In the genomic region with DNA sequence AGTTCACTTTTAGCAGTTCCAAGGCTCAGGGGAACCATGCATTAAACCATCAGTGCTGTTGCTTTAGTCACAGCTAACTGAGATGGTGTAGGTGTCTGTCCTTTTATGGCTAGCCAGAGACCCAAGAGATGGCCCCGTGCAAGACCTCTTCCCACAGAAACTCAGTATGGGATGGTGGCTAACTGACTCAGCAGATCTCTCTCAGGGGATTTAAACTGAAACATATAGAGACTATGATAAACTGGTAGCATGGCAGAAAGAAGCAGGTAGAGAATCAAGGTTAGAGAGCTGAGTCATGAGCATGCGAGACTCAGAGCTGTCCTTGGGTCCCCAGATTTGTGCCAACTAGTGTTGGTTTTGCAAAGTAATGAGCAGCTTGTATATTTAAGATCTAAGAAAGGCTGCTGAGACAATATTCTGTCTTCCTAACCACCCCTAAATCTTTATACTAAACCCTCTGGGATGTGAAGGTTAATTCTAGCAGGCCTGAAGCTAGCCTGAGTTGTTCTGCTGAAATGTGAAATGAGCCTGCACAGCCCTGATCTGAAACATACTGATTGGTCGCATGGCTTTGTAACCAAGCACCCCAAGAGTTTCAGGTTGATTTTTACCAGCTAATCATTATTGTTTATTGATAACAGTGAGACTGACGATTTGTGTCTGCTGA, we compare ENCODE assay signal across 1 cellular context.
A peak's percentile ranks its signal among the peaks of the same experiment; 100 is the strongest.
TF ChIP-seq lines count a peak whose summit lies in the region.

No MANE protein-coding gene starts in this region.

TF ChIP-seq in GM12878, 131 proteins besides CTCF, POLR2A, EP300 and RAD21 (continued from another document and continues in another):
- TF ChIP-seq, protein P1, sequence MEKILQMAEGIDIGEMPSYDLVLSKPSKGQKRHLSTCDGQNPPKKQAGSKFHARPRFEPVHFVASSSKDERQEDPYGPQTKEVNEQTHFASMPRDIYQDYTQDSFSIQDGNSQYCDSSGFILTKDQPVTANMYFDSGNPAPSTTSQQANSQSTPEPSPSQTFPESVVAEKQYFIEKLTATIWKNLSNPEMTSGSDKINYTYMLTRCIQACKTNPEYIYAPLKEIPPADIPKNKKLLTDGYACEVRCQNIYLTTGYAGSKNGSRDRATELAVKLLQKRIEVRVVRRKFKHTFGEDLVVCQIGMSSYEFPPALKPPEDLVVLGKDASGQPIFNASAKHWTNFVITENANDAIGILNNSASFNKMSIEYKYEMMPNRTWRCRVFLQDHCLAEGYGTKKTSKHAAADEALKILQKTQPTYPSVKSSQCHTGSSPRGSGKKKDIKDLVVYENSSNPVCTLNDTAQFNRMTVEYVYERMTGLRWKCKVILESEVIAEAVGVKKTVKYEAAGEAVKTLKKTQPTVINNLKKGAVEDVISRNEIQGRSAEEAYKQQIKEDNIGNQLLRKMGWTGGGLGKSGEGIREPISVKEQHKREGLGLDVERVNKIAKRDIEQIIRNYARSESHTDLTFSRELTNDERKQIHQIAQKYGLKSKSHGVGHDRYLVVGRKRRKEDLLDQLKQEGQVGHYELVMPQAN (conservative IDR thresholded peaks at IDR 0.05) = no peak
- TF ChIP-seq, protein P2, sequence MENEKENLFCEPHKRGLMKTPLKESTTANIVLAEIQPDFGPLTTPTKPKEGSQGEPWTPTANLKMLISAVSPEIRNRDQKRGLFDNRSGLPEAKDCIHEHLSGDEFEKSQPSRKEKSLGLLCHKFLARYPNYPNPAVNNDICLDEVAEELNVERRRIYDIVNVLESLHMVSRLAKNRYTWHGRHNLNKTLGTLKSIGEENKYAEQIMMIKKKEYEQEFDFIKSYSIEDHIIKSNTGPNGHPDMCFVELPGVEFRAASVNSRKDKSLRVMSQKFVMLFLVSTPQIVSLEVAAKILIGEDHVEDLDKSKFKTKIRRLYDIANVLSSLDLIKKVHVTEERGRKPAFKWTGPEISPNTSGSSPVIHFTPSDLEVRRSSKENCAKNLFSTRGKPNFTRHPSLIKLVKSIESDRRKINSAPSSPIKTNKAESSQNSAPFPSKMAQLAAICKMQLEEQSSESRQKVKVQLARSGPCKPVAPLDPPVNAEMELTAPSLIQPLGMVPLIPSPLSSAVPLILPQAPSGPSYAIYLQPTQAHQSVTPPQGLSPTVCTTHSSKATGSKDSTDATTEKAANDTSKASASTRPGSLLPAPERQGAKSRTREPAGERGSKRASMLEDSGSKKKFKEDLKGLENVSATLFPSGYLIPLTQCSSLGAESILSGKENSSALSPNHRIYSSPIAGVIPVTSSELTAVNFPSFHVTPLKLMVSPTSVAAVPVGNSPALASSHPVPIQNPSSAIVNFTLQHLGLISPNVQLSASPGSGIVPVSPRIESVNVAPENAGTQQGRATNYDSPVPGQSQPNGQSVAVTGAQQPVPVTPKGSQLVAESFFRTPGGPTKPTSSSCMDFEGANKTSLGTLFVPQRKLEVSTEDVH (IDR thresholded peaks at IDR 0.05; ENCODE audit: low read depth, partially characterized antibody) = no peak
- TF ChIP-seq, protein P3, sequence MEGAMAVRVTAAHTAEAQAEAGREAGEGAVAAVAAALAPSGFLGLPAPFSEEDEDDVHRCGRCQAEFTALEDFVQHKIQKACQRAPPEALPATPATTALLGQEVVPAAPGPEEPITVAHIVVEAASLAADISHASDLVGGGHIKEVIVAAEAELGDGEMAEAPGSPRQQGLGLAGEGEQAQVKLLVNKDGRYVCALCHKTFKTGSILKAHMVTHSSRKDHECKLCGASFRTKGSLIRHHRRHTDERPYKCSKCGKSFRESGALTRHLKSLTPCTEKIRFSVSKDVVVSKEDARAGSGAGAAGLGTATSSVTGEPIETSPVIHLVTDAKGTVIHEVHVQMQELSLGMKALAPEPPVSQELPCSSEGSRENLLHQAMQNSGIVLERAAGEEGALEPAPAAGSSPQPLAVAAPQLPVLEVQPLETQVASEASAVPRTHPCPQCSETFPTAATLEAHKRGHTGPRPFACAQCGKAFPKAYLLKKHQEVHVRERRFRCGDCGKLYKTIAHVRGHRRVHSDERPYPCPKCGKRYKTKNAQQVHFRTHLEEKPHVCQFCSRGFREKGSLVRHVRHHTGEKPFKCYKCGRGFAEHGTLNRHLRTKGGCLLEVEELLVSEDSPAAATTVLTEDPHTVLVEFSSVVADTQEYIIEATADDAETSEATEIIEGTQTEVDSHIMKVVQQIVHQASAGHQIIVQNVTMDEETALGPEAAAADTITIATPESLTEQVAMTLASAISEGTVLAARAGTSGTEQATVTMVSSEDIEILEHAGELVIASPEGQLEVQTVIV (IDR thresholded peaks at IDR 0.05; ENCODE audit: borderline replicate concordance, partially characterized antibody) = no peak
- TF ChIP-seq BRCA1 (IDR thresholded peaks at IDR 0.05; ENCODE audit: low read depth, low read length) (no peak), POLR2AphosphoS5 (IDR thresholded peaks at IDR 0.05; ENCODE audit: low read length) (no peak), RUNX3 (IDR thresholded peaks at IDR 0.05; ENCODE audit: low read length) (0 out of 2 replicates have a peak, but pooled peaks have one; percentile 16), NR2F1 (conservative IDR thresholded peaks at IDR 0.05) (peak; percentile 85), RCOR1 (conservative IDR thresholded peaks at IDR 0.05; ENCODE audit: low read depth, low read length) (no peak), BCL11A (IDR thresholded peaks at IDR 0.05; ENCODE audit: low read depth, low read length) (0 out of 2 replicates have a peak, but pooled peaks have one; percentile 39), KAT2A (conservative IDR thresholded peaks at IDR 0.05; ENCODE audit: control insufficient read depth, low read depth, low read length) (no peak), ZNF384 (IDR thresholded peaks at IDR 0.05; ENCODE audit: borderline replicate concordance, low read depth, low read length) (no peak), SREBF1 (IDR thresholded peaks at IDR 0.05; ENCODE audit: low read length) (no peak), SMAD1 (IDR thresholded peaks at IDR 0.05; ENCODE audit: low read depth, partially characterized antibody) (no peak), SUPT20H (IDR thresholded peaks at IDR 0.05; ENCODE audit: borderline replicate concordance, control insufficient read depth, low read depth, low read length) (no peak), BACH1 (IDR thresholded peaks at IDR 0.05; ENCODE audit: borderline replicate concordance) (peak; percentile 95; the same call in 1 of the 2 replicates), CREB1 (IDR thresholded peaks at IDR 0.05; ENCODE audit: low read depth) (no peak), HDGF (IDR thresholded peaks at IDR 0.05) (no peak), FOXM1 (IDR thresholded peaks at IDR 0.05; ENCODE audit: low read depth, low read length) (no peak), SP1 (IDR thresholded peaks at IDR 0.05; ENCODE audit: low read depth, low read length) (no peak), CHD1 (IDR thresholded peaks at IDR 0.05; ENCODE audit: low read depth, low read length) (no peak), NFYA (IDR thresholded peaks at IDR 0.05; ENCODE audit: borderline replicate concordance, low read depth, low read length) (no peak), WRNIP1 (IDR thresholded peaks at IDR 0.05; ENCODE audit: borderline replicate concordance, low read depth, low read length) (no peak), SIX5 (IDR thresholded peaks at IDR 0.05; ENCODE audit: low read depth, low read length, severe bottlenecking) (no peak)
- TF ChIP-seq, protein P4, sequence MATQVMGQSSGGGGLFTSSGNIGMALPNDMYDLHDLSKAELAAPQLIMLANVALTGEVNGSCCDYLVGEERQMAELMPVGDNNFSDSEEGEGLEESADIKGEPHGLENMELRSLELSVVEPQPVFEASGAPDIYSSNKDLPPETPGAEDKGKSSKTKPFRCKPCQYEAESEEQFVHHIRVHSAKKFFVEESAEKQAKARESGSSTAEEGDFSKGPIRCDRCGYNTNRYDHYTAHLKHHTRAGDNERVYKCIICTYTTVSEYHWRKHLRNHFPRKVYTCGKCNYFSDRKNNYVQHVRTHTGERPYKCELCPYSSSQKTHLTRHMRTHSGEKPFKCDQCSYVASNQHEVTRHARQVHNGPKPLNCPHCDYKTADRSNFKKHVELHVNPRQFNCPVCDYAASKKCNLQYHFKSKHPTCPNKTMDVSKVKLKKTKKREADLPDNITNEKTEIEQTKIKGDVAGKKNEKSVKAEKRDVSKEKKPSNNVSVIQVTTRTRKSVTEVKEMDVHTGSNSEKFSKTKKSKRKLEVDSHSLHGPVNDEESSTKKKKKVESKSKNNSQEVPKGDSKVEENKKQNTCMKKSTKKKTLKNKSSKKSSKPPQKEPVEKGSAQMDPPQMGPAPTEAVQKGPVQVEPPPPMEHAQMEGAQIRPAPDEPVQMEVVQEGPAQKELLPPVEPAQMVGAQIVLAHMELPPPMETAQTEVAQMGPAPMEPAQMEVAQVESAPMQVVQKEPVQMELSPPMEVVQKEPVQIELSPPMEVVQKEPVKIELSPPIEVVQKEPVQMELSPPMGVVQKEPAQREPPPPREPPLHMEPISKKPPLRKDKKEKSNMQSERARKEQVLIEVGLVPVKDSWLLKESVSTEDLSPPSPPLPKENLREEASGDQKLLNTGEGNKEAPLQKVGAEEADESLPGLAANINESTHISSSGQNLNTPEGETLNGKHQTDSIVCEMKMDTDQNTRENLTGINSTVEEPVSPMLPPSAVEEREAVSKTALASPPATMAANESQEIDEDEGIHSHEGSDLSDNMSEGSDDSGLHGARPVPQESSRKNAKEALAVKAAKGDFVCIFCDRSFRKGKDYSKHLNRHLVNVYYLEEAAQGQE (IDR thresholded peaks at IDR 0.05; ENCODE audit: low read depth, low read length) = no peak
- TF ChIP-seq, protein P5, sequence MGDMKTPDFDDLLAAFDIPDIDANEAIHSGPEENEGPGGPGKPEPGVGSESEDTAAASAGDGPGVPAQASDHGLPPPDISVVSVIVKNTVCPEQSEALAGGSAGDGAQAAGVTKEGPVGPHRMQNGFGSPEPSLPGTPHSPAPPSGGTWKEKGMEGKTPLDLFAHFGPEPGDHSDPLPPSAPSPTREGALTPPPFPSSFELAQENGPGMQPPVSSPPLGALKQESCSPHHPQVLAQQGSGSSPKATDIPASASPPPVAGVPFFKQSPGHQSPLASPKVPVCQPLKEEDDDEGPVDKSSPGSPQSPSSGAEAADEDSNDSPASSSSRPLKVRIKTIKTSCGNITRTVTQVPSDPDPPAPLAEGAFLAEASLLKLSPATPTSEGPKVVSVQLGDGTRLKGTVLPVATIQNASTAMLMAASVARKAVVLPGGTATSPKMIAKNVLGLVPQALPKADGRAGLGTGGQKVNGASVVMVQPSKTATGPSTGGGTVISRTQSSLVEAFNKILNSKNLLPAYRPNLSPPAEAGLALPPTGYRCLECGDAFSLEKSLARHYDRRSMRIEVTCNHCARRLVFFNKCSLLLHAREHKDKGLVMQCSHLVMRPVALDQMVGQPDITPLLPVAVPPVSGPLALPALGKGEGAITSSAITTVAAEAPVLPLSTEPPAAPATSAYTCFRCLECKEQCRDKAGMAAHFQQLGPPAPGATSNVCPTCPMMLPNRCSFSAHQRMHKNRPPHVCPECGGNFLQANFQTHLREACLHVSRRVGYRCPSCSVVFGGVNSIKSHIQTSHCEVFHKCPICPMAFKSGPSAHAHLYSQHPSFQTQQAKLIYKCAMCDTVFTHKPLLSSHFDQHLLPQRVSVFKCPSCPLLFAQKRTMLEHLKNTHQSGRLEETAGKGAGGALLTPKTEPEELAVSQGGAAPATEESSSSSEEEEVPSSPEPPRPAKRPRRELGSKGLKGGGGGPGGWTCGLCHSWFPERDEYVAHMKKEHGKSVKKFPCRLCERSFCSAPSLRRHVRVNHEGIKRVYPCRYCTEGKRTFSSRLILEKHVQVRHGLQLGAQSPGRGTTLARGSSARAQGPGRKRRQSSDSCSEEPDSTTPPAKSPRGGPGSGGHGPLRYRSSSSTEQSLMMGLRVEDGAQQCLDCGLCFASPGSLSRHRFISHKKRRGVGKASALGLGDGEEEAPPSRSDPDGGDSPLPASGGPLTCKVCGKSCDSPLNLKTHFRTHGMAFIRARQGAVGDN (IDR thresholded peaks at IDR 0.05) = no peak
- TF ChIP-seq, protein P6, sequence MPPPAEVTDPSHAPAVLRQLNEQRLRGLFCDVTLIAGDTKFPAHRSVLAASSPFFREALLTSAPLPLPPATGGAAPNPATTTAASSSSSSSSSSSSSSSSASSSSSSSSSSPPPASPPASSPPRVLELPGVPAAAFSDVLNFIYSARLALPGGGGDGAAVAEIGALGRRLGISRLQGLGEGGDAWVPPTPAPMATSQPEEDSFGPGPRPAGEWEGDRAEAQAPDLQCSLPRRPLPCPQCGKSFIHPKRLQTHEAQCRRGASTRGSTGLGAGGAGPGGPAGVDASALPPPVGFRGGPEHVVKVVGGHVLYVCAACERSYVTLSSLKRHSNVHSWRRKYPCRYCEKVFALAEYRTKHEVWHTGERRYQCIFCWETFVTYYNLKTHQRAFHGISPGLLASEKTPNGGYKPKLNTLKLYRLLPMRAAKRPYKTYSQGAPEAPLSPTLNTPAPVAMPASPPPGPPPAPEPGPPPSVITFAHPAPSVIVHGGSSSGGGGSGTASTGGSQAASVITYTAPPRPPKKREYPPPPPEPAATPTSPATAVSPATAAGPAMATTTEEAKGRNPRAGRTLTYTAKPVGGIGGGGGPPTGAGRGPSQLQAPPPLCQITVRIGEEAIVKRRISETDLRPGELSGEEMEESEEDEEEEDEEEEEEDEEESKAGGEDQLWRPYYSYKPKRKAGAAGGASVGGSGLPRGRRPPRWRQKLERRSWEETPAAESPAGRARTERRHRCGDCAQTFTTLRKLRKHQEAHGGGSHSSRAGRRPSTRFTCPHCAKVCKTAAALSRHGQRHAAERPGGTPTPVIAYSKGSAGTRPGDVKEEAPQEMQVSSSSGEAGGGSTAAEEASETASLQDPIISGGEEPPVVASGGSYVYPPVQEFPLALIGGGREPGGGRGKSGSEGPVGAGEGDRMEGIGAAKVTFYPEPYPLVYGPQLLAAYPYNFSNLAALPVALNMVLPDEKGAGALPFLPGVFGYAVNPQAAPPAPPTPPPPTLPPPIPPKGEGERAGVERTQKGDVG (CRISPR knock-in tag; IDR thresholded peaks at IDR 0.05) = no peak
- TF ChIP-seq, protein P7, sequence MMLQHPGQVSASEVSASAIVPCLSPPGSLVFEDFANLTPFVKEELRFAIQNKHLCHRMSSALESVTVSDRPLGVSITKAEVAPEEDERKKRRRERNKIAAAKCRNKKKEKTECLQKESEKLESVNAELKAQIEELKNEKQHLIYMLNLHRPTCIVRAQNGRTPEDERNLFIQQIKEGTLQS (IDR thresholded peaks at IDR 0.05; ENCODE audit: borderline replicate concordance, extremely low read depth, low read depth, low read length) = no peak
- TF ChIP-seq, protein P8, sequence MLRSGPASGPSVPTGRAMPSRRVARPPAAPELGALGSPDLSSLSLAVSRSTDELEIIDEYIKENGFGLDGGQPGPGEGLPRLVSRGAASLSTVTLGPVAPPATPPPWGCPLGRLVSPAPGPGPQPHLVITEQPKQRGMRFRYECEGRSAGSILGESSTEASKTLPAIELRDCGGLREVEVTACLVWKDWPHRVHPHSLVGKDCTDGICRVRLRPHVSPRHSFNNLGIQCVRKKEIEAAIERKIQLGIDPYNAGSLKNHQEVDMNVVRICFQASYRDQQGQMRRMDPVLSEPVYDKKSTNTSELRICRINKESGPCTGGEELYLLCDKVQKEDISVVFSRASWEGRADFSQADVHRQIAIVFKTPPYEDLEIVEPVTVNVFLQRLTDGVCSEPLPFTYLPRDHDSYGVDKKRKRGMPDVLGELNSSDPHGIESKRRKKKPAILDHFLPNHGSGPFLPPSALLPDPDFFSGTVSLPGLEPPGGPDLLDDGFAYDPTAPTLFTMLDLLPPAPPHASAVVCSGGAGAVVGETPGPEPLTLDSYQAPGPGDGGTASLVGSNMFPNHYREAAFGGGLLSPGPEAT (IDR thresholded peaks at IDR 0.05; ENCODE audit: low read depth) = 0 out of 2 replicates have a peak, but pooled peaks have one; percentile 18
